8 cellular contexts compared by ENCODE assay signal in genomic region chr17:38464723-38465419, GRCh38. TPM values are rescaled to one million over a fixed set of nuclear protein-coding genes. Genes with fewer than 3 reads are reported as not detected.
DNase-seq lines count a peak whose midpoint lies in the region; ATAC-seq lines count a peak whose summit lies in the region.

No MANE protein-coding gene starts in this region.

- in situ Hi-C loops in HAP-1 (cut with MboI; ENCODE audit: low sequenced_read_pairs) = no loop called here

- H3K27ac Mint-ChIP-seq in natural killer cell treated with Interleukin-12 subunit alpha and Interleukin-12 subunit beta and Interleukin-15 and Interleukin-18, amount 100 ng/mL, for 72 hours = no peak overlapping the region

- H3K27me3 Mint-ChIP-seq in activated T-cell treated with anti-CD3 and anti-CD28 coated beads, Interleukin-2, amount 50 U/mL, for 4 hours (ENCODE audit: low read depth) = peaks cover 5% of the 10 kb centered on the region
- H3K27me3 Mint-ChIP-seq in natural killer cell treated with Interleukin-12 subunit alpha and Interleukin-12 subunit beta and Interleukin-15 and Interleukin-18, amount 100 ng/mL, for 72 hours = peaks cover 0 to 4% of the 10 kb centered on the region in 2 donors

- H3K27ac ChIP-seq in epithelial cell of prostate = peak overlapping the region; percentile 84
- peak overlapping the region; percentile 73 to 83 for H3K27ac ChIP-seq in mucosa of rectum (ENCODE audit: low read depth in 2 of 2, low read length in 2 of 2)

- no peaks in the 10 kb centered on the region for H3K9me3 ChIP-seq in mucosa of rectum (ENCODE audit: control insufficient read depth in 2 of 2, low read length in 2 of 2)
- H3K9me3 ChIP-seq in HAP-1 = no peaks in the 10 kb centered on the region

- H3K4me3 Mint-ChIP-seq in activated T-cell treated with anti-CD3 and anti-CD28 coated beads, Interleukin-2, amount 50 U/mL, for 4 hours = no peak overlapping the region
- H3K4me3 Mint-ChIP-seq in natural killer cell treated with Interleukin-12 subunit alpha and Interleukin-12 subunit beta and Interleukin-15 and Interleukin-18, amount 100 ng/mL, for 72 hours = no peak overlapping the region

- no peak for ATAC-seq in activated T-cell treated with anti-CD3 and anti-CD28 coated beads, Interleukin-2, amount 50 U/mL, for 4 hours
- ATAC-seq in natural killer cell treated with Interleukin-12 subunit alpha and Interleukin-12 subunit beta and Interleukin-15 and Interleukin-18, amount 100 ng/mL, for 72 hours = no peak

- peak overlapping the region; percentile 49 to 56 for H3K9ac ChIP-seq in mucosa of rectum (ENCODE audit: low read depth in 1 of 2, low read length in 2 of 2)

- no peaks in the 10 kb centered on the region for H3K36me3 Mint-ChIP-seq in activated T-cell treated with anti-CD3 and anti-CD28 coated beads, Interleukin-2, amount 50 U/mL, for 4 hours (ENCODE audit: insufficient read depth)
- no peaks in the 10 kb centered on the region for H3K36me3 Mint-ChIP-seq in natural killer cell treated with Interleukin-12 subunit alpha and Interleukin-12 subunit beta and Interleukin-15 and Interleukin-18, amount 100 ng/mL, for 72 hours

- H3K4me1 ChIP-seq in mucosa of rectum (ENCODE audit: control insufficient read depth in 2 of 2, insufficient read depth in 2 of 2, low read length in 2 of 2) = peaks cover 5 to 7% of the 10 kb centered on the region in 2 donors
- no peaks in the 10 kb centered on the region for H3K4me1 ChIP-seq in HAP-1

- H3K27me3 ChIP-seq in mucosa of rectum (ENCODE audit: control insufficient read depth in 2 of 2, insufficient read depth in 2 of 2, low read length in 2 of 2) = no peaks in the 10 kb centered on the region
- H3K27me3 ChIP-seq in HAP-1 (ENCODE audit: low read depth) = peaks cover 2% of the 10 kb centered on the region; the same call in 1 of the 2 replicates

- no peaks in the 10 kb centered on the region for H3K9me3 Mint-ChIP-seq in activated T-cell treated with anti-CD3 and anti-CD28 coated beads, Interleukin-2, amount 50 U/mL, for 4 hours
- no peaks in the 10 kb centered on the region for H3K9me3 Mint-ChIP-seq in natural killer cell treated with Interleukin-12 subunit alpha and Interleukin-12 subunit beta and Interleukin-15 and Interleukin-18, amount 100 ng/mL, for 72 hours

- peaks cover 0 to 2% of the 10 kb centered on the region in 2 donors for H3K36me3 ChIP-seq in mucosa of rectum (ENCODE audit: control insufficient read depth in 2 of 2, insufficient read depth in 2 of 2, low read length in 2 of 2)
- H3K36me3 ChIP-seq in HAP-1 (replicated peaks) = no peaks in the 10 kb centered on the region

- DNase-seq in DMS 273 (lab: John Stamatoyannopoulos, UW; ENCODE audit: unreplicated experiment) = peak; percentile 92
- peak; percentile 70 for DNase-seq in NCI-H748 (lab: John Stamatoyannopoulos, UW; ENCODE audit: unreplicated experiment)
- peak; percentile 48 for DNase-seq in epithelial cell of prostate (ENCODE audit: low read depth, low spot score)
- DNase-seq in HAP-1 (ENCODE audit: low spot score in 2 of 2) = no peak
- DNase-seq in activated T-cell treated with anti-CD3 and anti-CD28 coated beads, Interleukin-2, amount 50 U/mL, for 4 hours = no peak
- no peak for DNase-seq in natural killer cell treated with Interleukin-12 subunit alpha and Interleukin-12 subunit beta and Interleukin-15 and Interleukin-18, amount 100 ng/mL, for 72 hours (ENCODE audit: low spot score)
- DNase-seq in activated CD4-positive, alpha-beta T cell treated with anti-CD3 and anti-CD28 coated beads for 48 hours = no peak

- no peaks in the 10 kb centered on the region for H3K4me1 Mint-ChIP-seq in activated T-cell treated with anti-CD3 and anti-CD28 coated beads, Interleukin-2, amount 50 U/mL, for 4 hours (ENCODE audit: low read depth)
- H3K4me1 Mint-ChIP-seq in natural killer cell treated with Interleukin-12 subunit alpha and Interleukin-12 subunit beta and Interleukin-15 and Interleukin-18, amount 100 ng/mL, for 72 hours (ENCODE audit: low read depth in 2 of 2) = no peaks in the 10 kb centered on the region

- H3K4me3 ChIP-seq in mucosa of rectum (ENCODE audit: low read length in 2 of 2) (peak overlapping the region; percentile 55 to 63), HAP-1 (no peak overlapping the region)

RNA-seq across cellular contexts. Expression of gene ARHGAP23, which starts 36.6 kb away (rescaled TPM):
- under 1 TPM; 0.29 to 0.57 (median 0.48) TPM for total RNA-seq in activated T-cell treated with anti-CD3 and anti-CD28 coated beads, Interleukin-2, amount 50 U/mL, for 4 hours
- 1 to 10 TPM in 1 of 2 donors, under 1 TPM in 1; 0.55 to 2.9 TPM for total RNA-seq in natural killer cell treated with Interleukin-12 subunit alpha and Interleukin-12 subunit beta and Interleukin-15 and Interleukin-18, amount 100 ng/mL, for 72 hours

Comparison
In these comparisons a context has a peak if more than half of its experiments do, and no peak if none do; other contexts are left out.
1. DNase-seq: peak in DMS 273 (single experiment), NCI-H748 (single experiment) and epithelial cell of prostate (single experiment); none in HAP-1 (0 of 2), activated T-cell treated with anti-CD3 and anti-CD28 coated beads, Interleukin-2, amount 50 U/mL, for 4 hours (single experiment), natural killer cell treated with Interleukin-12 subunit alpha and Interleukin-12 subunit beta and Interleukin-15 and Interleukin-18, amount 100 ng/mL, for 72 hours (single experiment) and activated CD4-positive, alpha-beta T cell treated with anti-CD3 and anti-CD28 coated beads for 48 hours (single experiment).